ENCODE assay signal across 1 cellular context in genomic region chr1:109984190-109984455, GRCh38.
TF ChIP-seq lines count a peak whose summit lies in the region.

No MANE protein-coding gene starts in this region.

TF ChIP-seq in GM23338, 12 proteins besides CTCF, POLR2A, EP300 and RAD21 (continued from another document):
- TF ChIP-seq REST (IDR thresholded peaks at IDR 0.05; ENCODE audit: unreplicated experiment) (no peak), NANOG (IDR thresholded peaks at IDR 0.05; ENCODE audit: borderline replicate concordance) (no peak)
